ENCODE assay signal across 26 cellular contexts in genomic region chr4:8060632-8061031, GRCh38.
"Had no signal": no experiment of that assay in that cellular context is flagged by ENCODE, and none has a peak within 500 bp of the region (broad histone marks: within the 10 kb centered on the region; RNA-seq: fewer than 3 reads in every experiment).

No MANE protein-coding gene starts in this region.

- H3K36me3 Mint-ChIP-seq: stimulated activated effector memory CD8-positive, alpha-beta T cell treated with anti-CD3 and anti-CD28 coated beads, Interleukin-12 subunit alpha, Interleukin-12 subunit beta, amount 100 ng/mL, for 72 hours had no signal

- H3K4me1 Mint-ChIP-seq: stimulated activated effector memory CD8-positive, alpha-beta T cell treated with anti-CD3 and anti-CD28 coated beads, Interleukin-12 subunit alpha, Interleukin-12 subunit beta, amount 100 ng/mL, for 72 hours; stimulated activated naive B cell treated with anti-CD40 and anti-IgM and Interleukin-4, amounts not matched to agents 10 μg/mL and 1 μg/mL and 100 μg/mL, for 72 hours had no signal

- H3K4me1 ChIP-seq: pancreas, prostate gland, right lobe of liver, sigmoid colon, stomach, thyroid gland, tibial nerve, upper lobe of left lung, vagina had no signal

- H3K4me3 ChIP-seq: pancreas, prostate gland, right lobe of liver, sigmoid colon, stomach, thoracic aorta, thyroid gland, tibial nerve, upper lobe of left lung, vagina had no signal

- H3K27me3 ChIP-seq: pancreas, right lobe of liver, sigmoid colon, stomach, thyroid gland, tibial nerve, upper lobe of left lung, vagina had no signal

- H3K36me3 ChIP-seq: pancreas, prostate gland, right lobe of liver, sigmoid colon, thyroid gland, upper lobe of left lung, vagina had no signal

- H3K27me3 Mint-ChIP-seq: stimulated activated naive B cell treated with anti-CD40 and anti-IgM and Interleukin-4, amounts not matched to agents 10 μg/mL and 1 μg/mL and 100 μg/mL, for 72 hours; stimulated activated naive CD8-positive, alpha-beta T cell treated with anti-CD3 and anti-CD28 coated beads, Interleukin-15, Interleukin-2, amounts not matched to agents 100 ng/mL and 50 ng/mL, for 24 hours had no signal

- H3K27ac Mint-ChIP-seq: naive thymus-derived CD8-positive, alpha-beta T cell; natural killer cell treated with Interleukin-12 subunit alpha and Interleukin-12 subunit beta and Interleukin-15 and Interleukin-18, amount 100 ng/mL, for 72 hours; nephron progenitor cell; stimulated activated effector memory CD8-positive, alpha-beta T cell treated with anti-CD3 and anti-CD28 coated beads, Interleukin-12 subunit alpha, Interleukin-12 subunit beta, amount 100 ng/mL, for 72 hours; stimulated activated naive B cell treated with anti-CD40 and anti-IgM and Interleukin-4, amounts not matched to agents 10 μg/mL and 1 μg/mL and 100 μg/mL, for 72 hours; stimulated activated naive CD8-positive, alpha-beta T cell treated with anti-CD3 and anti-CD28 coated beads, Interleukin-15, Interleukin-2, amounts not matched to agents 100 ng/mL and 50 ng/mL, for 24 hours had no signal

- H3K4me3 Mint-ChIP-seq: naive thymus-derived CD8-positive, alpha-beta T cell; natural killer cell treated with Interleukin-12 subunit alpha and Interleukin-12 subunit beta and Interleukin-15 and Interleukin-18, amount 100 ng/mL, for 72 hours; nephron progenitor cell; neural crest cell; stimulated activated effector memory CD8-positive, alpha-beta T cell treated with anti-CD3 and anti-CD28 coated beads, Interleukin-12 subunit alpha, Interleukin-12 subunit beta, amount 100 ng/mL, for 72 hours; stimulated activated naive B cell treated with anti-CD40 and anti-IgM and Interleukin-4, amounts not matched to agents 10 μg/mL and 1 μg/mL and 100 μg/mL, for 72 hours; stimulated activated naive CD8-positive, alpha-beta T cell treated with anti-CD3 and anti-CD28 coated beads, Interleukin-15, Interleukin-2, amounts not matched to agents 100 ng/mL and 50 ng/mL, for 24 hours had no signal

- ATAC-seq: naive thymus-derived CD8-positive, alpha-beta T cell; pancreas; right cardiac atrium; stimulated activated effector memory CD8-positive, alpha-beta T cell treated with anti-CD3 and anti-CD28 coated beads, Interleukin-12 subunit alpha, Interleukin-12 subunit beta, amount 100 ng/mL, for 72 hours; stimulated activated naive B cell treated with anti-CD40 and anti-IgM and Interleukin-4, amounts not matched to agents 10 μg/mL and 1 μg/mL and 100 μg/mL, for 72 hours had no signal

- DNase-seq: naive thymus-derived CD8-positive, alpha-beta T cell; nephron progenitor cell; occipital lobe; right lobe of liver; sigmoid colon; small intestine; stimulated activated CD4-positive, alpha-beta T cell treated with anti-CD3 and anti-CD28 coated beads, Interleukin-15, amount 100 ng/mL, for 24 hours; stimulated activated CD4-positive, alpha-beta T cell treated with anti-CD3 and anti-CD28 coated beads, Interleukin-2, amount 100 ng/mL, for 24 hours; stimulated activated CD4-positive, alpha-beta T cell treated with anti-CD3 and anti-CD28 coated beads, Interleukin-2, amount 100 ng/mL, for 48 hours; stimulated activated CD4-positive, alpha-beta T cell treated with anti-CD3 and anti-CD28 coated beads, Interleukin-4, amount 100 ng/mL, for 24 hours; stimulated activated naive B cell treated with anti-CD40 and anti-IgM and Interleukin-4, amounts not matched to agents 10 μg/mL and 1 μg/mL and 100 μg/mL, for 72 hours; stimulated activated naive CD4-positive, alpha-beta T cell treated with Interleukin-2 at 50 U/mL for 16 hours; stomach; thyroid gland; trophoblast cell; upper lobe of left lung had no signal

- H3K9me3 ChIP-seq: pancreas, prostate gland, thyroid gland had no signal

- H3K27ac ChIP-seq: pancreas, prostate gland, right lobe of liver, sigmoid colon, stomach, thoracic aorta, thyroid gland, tibial nerve, upper lobe of left lung, vagina had no signal
